ENCODE assay signal across 12 cellular contexts in the genomic region with DNA sequence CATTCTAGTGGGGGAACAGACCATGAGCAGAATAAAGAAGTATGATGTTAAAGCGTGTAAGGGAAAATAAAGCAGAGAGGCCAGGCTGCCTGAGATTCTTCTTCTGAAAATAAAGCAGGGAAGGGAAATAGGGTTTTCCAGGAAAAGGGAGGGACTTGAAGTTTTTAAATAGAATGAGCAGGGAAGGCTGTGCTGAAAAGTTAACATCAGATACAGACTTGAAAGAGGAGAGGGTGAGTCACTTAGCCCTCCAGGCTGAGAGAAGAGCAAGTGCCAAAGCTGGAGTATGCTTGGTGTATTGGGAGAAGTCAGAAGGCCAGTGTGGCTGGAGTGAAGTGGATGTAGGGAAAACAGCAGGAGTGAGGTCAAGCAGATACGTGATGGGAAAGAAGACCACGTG. TPM values are rescaled to one million over a fixed set of nuclear protein-coding genes. Genes with fewer than 3 reads are reported as not detected.
DNase-seq lines count a peak whose midpoint lies in the region; ATAC-seq, FAIRE-seq and TF ChIP-seq lines count a peak whose summit lies in the region.
"Had no signal": no experiment of that assay in that cellular context is flagged by ENCODE, and none has a peak within 500 bp of the region (broad histone marks: within the 10 kb centered on the region; RNA-seq: fewer than 3 reads in every experiment).

No MANE protein-coding gene starts in this region.

- no peaks in the 10 kb centered on the region for H3K4me1 Mint-ChIP-seq in glutamatergic neuron (ENCODE audit: low read depth, unreplicated experiment)

- H3K27me3 Mint-ChIP-seq in glutamatergic neuron (ENCODE audit: unreplicated experiment), result no peaks in the 10 kb centered on the region
- H3K27me3 Mint-ChIP-seq: activated CD8-positive, alpha-beta memory T cell treated with anti-CD3 and anti-CD28 coated beads, Interleukin-2, amount 10 ng/mL, durations not matched to agents 7 days and 5 days had no signal

- H3K27ac ChIP-seq in gastrocnemius medialis, result no peak overlapping the region

- H3K36me3 ChIP-seq in gastrocnemius medialis, result no peaks in the 10 kb centered on the region

- H3K9me3 ChIP-seq in gastrocnemius medialis, result no peaks in the 10 kb centered on the region

- TF ChIP-seq CTCF in glutamatergic neuron (IDR thresholded peaks at IDR 0.05; ENCODE audit: partially characterized antibody, unreplicated experiment) (no peak), gastrocnemius medialis (IDR thresholded peaks at IDR 0.05 in 4 of 5, conservative IDR thresholded peaks at IDR 0.05 in 1 of 5) (no peak)

- H3K4me3 ChIP-seq in gastrocnemius medialis, result no peak overlapping the region

- H3K4me1 ChIP-seq in gastrocnemius medialis, result no peaks in the 10 kb centered on the region

- DNase-seq in H54 (ENCODE audit: insufficient read length, low spot score) (peak; percentile 5), amniotic epithelial cell (ENCODE audit: low read depth) (peak; percentile 49), glutamatergic neuron (no peak), smooth muscle cell of the brain vasculature (ENCODE audit: low read depth, low spot score) (peak; percentile 72), posterior cingulate gyrus (no peak), gastrocnemius medialis (no peak)
- DNase-seq: activated CD8-positive, alpha-beta memory T cell treated with anti-CD3 and anti-CD28 coated beads, Interleukin-2, amount 10 ng/mL, durations not matched to agents 7 days and 5 days; GDM1; NCI-H446 had no signal

- FAIRE-seq in H54 (lab: Jason Lieb, UNC), result peak; percentile 91
- FAIRE-seq: islet of Langerhans had no signal

- no peak for ATAC-seq in GM18511 (IDR thresholded peaks at IDR 0.05; ENCODE audit: unreplicated experiment)
- ATAC-seq in GM18870 (IDR thresholded peaks at IDR 0.05; ENCODE audit: unreplicated experiment), result no peak
- ATAC-seq in gastrocnemius medialis, result no peak
- ATAC-seq: activated CD8-positive, alpha-beta memory T cell treated with anti-CD3 and anti-CD28 coated beads, Interleukin-2, amount 10 ng/mL, durations not matched to agents 7 days and 5 days had no signal

- H3K9me3 Mint-ChIP-seq in glutamatergic neuron (ENCODE audit: unreplicated experiment), result peaks cover 1% of the 10 kb centered on the region

- H3K36me3 Mint-ChIP-seq in glutamatergic neuron (ENCODE audit: unreplicated experiment), result no peaks in the 10 kb centered on the region

- no peaks in the 10 kb centered on the region for H3K27me3 ChIP-seq in gastrocnemius medialis

- TF ChIP-seq POLR2A in H54 (IDR thresholded peaks at IDR 0.05; ENCODE audit: low read depth, low read length) (no peak), gastrocnemius medialis (IDR thresholded peaks at IDR 0.05) (no peak)

- H3K4me3 Mint-ChIP-seq in glutamatergic neuron (ENCODE audit: unreplicated experiment), result peak overlapping the region; percentile 1
- H3K4me3 Mint-ChIP-seq: activated CD8-positive, alpha-beta memory T cell treated with anti-CD3 and anti-CD28 coated beads, Interleukin-2, amount 10 ng/mL, durations not matched to agents 7 days and 5 days had no signal

- H3K27ac Mint-ChIP-seq in glutamatergic neuron (ENCODE audit: unreplicated experiment), result no peak overlapping the region
- H3K27ac Mint-ChIP-seq: activated CD8-positive, alpha-beta memory T cell treated with anti-CD3 and anti-CD28 coated beads, Interleukin-2, amount 10 ng/mL, durations not matched to agents 7 days and 5 days had no signal

- in situ Hi-C loops in gastrocnemius medialis (cut with MboI; ENCODE audit: low sequenced_read_pairs in 4 of 4), result no loop called here

- intact Hi-C loops in posterior cingulate gyrus (cut with DNase I), result no loop called here
- intact Hi-C loops in gastrocnemius medialis (cut with DNase I; ENCODE audit: low total_unique reads), result no loop called here

RNA-seq across cellular contexts. Expression of gene PLK4, which starts 10.0 kb away (rescaled TPM):
- 5.6 TPM for total RNA-seq in glutamatergic neuron (ENCODE audit: unreplicated experiment)
- total RNA-seq in gastrocnemius medialis, result under 1 TPM in 2 of 4 donors, not detected in 2; 0.11 to 0.98 TPM

Comparison
In these comparisons a context has a peak if more than half of its experiments do, and no peak if none do; other contexts are left out.
1. DNase-seq: peak in H54 (single experiment), amniotic epithelial cell (single experiment) and smooth muscle cell of the brain vasculature (single experiment); none in glutamatergic neuron (single experiment), posterior cingulate gyrus (0 of 10) and gastrocnemius medialis (0 of 2).